Comparison of ENCODE assay signal across 21 cellular contexts in genomic region chr5:11038772-11039171, GRCh38.
DNase-seq lines count a peak whose midpoint lies in the region; FAIRE-seq and TF ChIP-seq lines count a peak whose summit lies in the region.
"Had no signal": no experiment of that assay in that cellular context is flagged by ENCODE, and none has a peak within 500 bp of the region (broad histone marks: within the 10 kb centered on the region; RNA-seq: fewer than 3 reads in every experiment).

No MANE protein-coding gene starts in this region.

- H2BK12ac ChIP-seq in mesenchymal stem cell (ENCODE audit: low read length in 2 of 2): no peak overlapping the region

- H3K14ac ChIP-seq in mesenchymal stem cell (ENCODE audit: low read length in 2 of 2): no peak overlapping the region

- POLR2A ChIA-PET in MCF 10A (lab: Yijun Ruan, JAX): interaction anchor here (0.6 to 0.9 kb wide), 2 partner anchors 9 to 360 kb away, joined by 3 read pairs; no protein-coding TSS in a partner anchor

- no peaks in the 10 kb centered on the region for H3K79me1 ChIP-seq in mesenchymal stem cell (replicated peaks; ENCODE audit: low read length, poor library complexity, severe bottlenecking)

- H3K9ac ChIP-seq in mesenchymal stem cell (ENCODE audit: low read length): no peak overlapping the region

- H3K18ac ChIP-seq in mesenchymal stem cell (ENCODE audit: low read depth in 1 of 2, low read length in 2 of 2): no peak overlapping the region

- no peak overlapping the region for H3K23ac ChIP-seq in mesenchymal stem cell (ENCODE audit: low read length in 2 of 2)

- H3K4ac ChIP-seq in mesenchymal stem cell (ENCODE audit: low read depth in 1 of 2, low read length in 2 of 2): no peak overlapping the region

- peaks cover 0 to 7% of the 10 kb centered on the region in 2 experiments for H3K27me3 ChIP-seq in mesenchymal stem cell (ENCODE audit: control insufficient read depth in 1 of 2, insufficient read depth in 1 of 2, low read length in 2 of 2)

- no peaks in the 10 kb centered on the region for H3K27me3 Mint-ChIP-seq in activated CD4-positive, alpha-beta T cell treated with anti-CD3 and anti-CD28 coated beads, Interleukin-2, amount 10 ng/mL, durations not matched to agents 24 days and 14 days
- H3K27me3 Mint-ChIP-seq in MCF 10A (ENCODE audit: insufficient read depth, unreplicated experiment): peaks cover 43% of the 10 kb centered on the region

- no peaks in the 10 kb centered on the region for H3K36me3 Mint-ChIP-seq in activated CD4-positive, alpha-beta T cell treated with anti-CD3 and anti-CD28 coated beads, Interleukin-2, amount 10 ng/mL, durations not matched to agents 24 days and 14 days (ENCODE audit: low read depth)
- no peaks in the 10 kb centered on the region for H3K36me3 Mint-ChIP-seq in MCF 10A (ENCODE audit: insufficient read depth, unreplicated experiment)

- H2BK120ac ChIP-seq in mesenchymal stem cell (ENCODE audit: low read depth, low read length): no peak overlapping the region

- H3K4me2 ChIP-seq in mesenchymal stem cell (ENCODE audit: low read length, poor library complexity, severe bottlenecking): no peak overlapping the region
- H3K4me2 ChIP-seq: A549, GM23338 had no signal

- CTCF ChIA-PET in MCF 10A (lab: Yijun Ruan, JAX): interaction anchor here (0.6 kb wide), 1 partner anchor 986 kb away, joined by 3 read pairs; no protein-coding TSS in a partner anchor

- intact Hi-C loops in activated CD4-positive, alpha-beta T cell treated with anti-CD3 and anti-CD28 coated beads, Interleukin-2, amount 10 ng/mL, durations not matched to agents 24 days and 14 days (cut with micrococcal nuclease): no loop called here
- intact Hi-C loops in MCF 10A (cut with micrococcal nuclease): no loop called here

- H3K27ac Mint-ChIP-seq in activated CD4-positive, alpha-beta T cell treated with anti-CD3 and anti-CD28 coated beads, Interleukin-2, amount 10 ng/mL, durations not matched to agents 24 days and 14 days: no peak overlapping the region
- H3K27ac Mint-ChIP-seq in MCF 10A (ENCODE audit: low read depth, unreplicated experiment): no peak overlapping the region
- H3K27ac Mint-ChIP-seq: CD4-positive, alpha-beta T cell; GM23338; HFFc6 had no signal

- H3K9me3 ChIP-seq in mesenchymal stem cell (ENCODE audit: control insufficient read depth, low read length): no peaks in the 10 kb centered on the region
- H3K9me3 ChIP-seq: A549, Caco-2 had no signal

- H3K4me1 Mint-ChIP-seq in activated CD4-positive, alpha-beta T cell treated with anti-CD3 and anti-CD28 coated beads, Interleukin-2, amount 10 ng/mL, durations not matched to agents 24 days and 14 days: no peaks in the 10 kb centered on the region
- no peaks in the 10 kb centered on the region for H3K4me1 Mint-ChIP-seq in MCF 10A (ENCODE audit: insufficient read depth, unreplicated experiment)
- H3K4me1 Mint-ChIP-seq: GM23338 had no signal

- no peak overlapping the region for H2BK15ac ChIP-seq in mesenchymal stem cell (ENCODE audit: low read depth, poor library complexity, severe bottlenecking)

- no peak overlapping the region for H2AFZ ChIP-seq in mesenchymal stem cell (ENCODE audit: low read depth, low read length)
- H2AFZ ChIP-seq: GM23338 had no signal

- H4K91ac ChIP-seq in mesenchymal stem cell (ENCODE audit: low read length): peak overlapping the region; percentile 27

- no peak for TF ChIP-seq POLR2A in H54 (IDR thresholded peaks at IDR 0.05; ENCODE audit: low read depth, low read length)

- H3K4me3 Mint-ChIP-seq in activated CD4-positive, alpha-beta T cell treated with anti-CD3 and anti-CD28 coated beads, Interleukin-2, amount 10 ng/mL, durations not matched to agents 24 days and 14 days: no peak overlapping the region
- H3K4me3 Mint-ChIP-seq in MCF 10A (ENCODE audit: unreplicated experiment): no peak overlapping the region
- H3K4me3 Mint-ChIP-seq: CD4-positive, alpha-beta T cell; GM23338; HFFc6 had no signal

- H3K27ac ChIP-seq in mesenchymal stem cell (ENCODE audit: low read length, poor library complexity, severe bottlenecking): no peak overlapping the region
- H3K27ac ChIP-seq: 22Rv1, A549, C4-2B, HL-60 had no signal

- no peak overlapping the region for H4K8ac ChIP-seq in mesenchymal stem cell (ENCODE audit: low read length)

- H2AK5ac ChIP-seq in mesenchymal stem cell (ENCODE audit: low read length, severe bottlenecking): no peak overlapping the region

- no peak for FAIRE-seq in H54 (lab: Jason Lieb, UNC)
- FAIRE-seq: A549, D721Med, G401.6, GM12892, GM18507 had no signal

- H2BK5ac ChIP-seq in mesenchymal stem cell (ENCODE audit: low read depth, low read length, poor library complexity, severe bottlenecking): no peak overlapping the region

- no peak overlapping the region for H3K4me3 ChIP-seq in mesenchymal stem cell (ENCODE audit: insufficient read depth in 1 of 2, low read depth in 1 of 2, low read length in 2 of 2)
- H3K4me3 ChIP-seq: A549, GM23338 had no signal

- 69% methylated on average over 3 of the region's 3 CpGs for WGBS in mesenchymal stem cell

- no peaks in the 10 kb centered on the region for H3K9me3 Mint-ChIP-seq in activated CD4-positive, alpha-beta T cell treated with anti-CD3 and anti-CD28 coated beads, Interleukin-2, amount 10 ng/mL, durations not matched to agents 24 days and 14 days
- no peaks in the 10 kb centered on the region for H3K9me3 Mint-ChIP-seq in MCF 10A (ENCODE audit: unreplicated experiment)
- H3K9me3 Mint-ChIP-seq: CD4-positive, alpha-beta T cell; GM23338; HFFc6 had no signal

- BruUV-seq in MCF 10A (replicated peaks; lab: Mats Ljungman, UMichigan): no TSS peak

- no peaks in the 10 kb centered on the region for H3K36me3 ChIP-seq in mesenchymal stem cell (ENCODE audit: control insufficient read depth in 1 of 2, insufficient read depth in 2 of 2, low read depth in 1 of 2, low read length in 2 of 2)

- no peak for TF ChIP-seq CTCF in MCF 10A (IDR thresholded peaks at IDR 0.05; ENCODE audit: unreplicated experiment)

- peak; percentile 53 to 67 for DNase-seq in NCI-H2081 (lab: John Stamatoyannopoulos, UW)
- no peak for DNase-seq in NCI-H2081 treated with DMSO at 0.1 percent for 48 hours (lab: John Stamatoyannopoulos, UW)
- DNase-seq in activated CD4-positive, alpha-beta T cell treated with anti-CD3 and anti-CD28 coated beads, Interleukin-2, amount 10 ng/mL, durations not matched to agents 24 days and 14 days: peak; percentile 10
- no peak for DNase-seq in activated CD4-positive, alpha-beta T cell treated with anti-CD3 and anti-CD28 coated beads, Interleukin-2, amount 50 U/mL, for 48 hours
- no peak for DNase-seq in mesenchymal stem cell
- DNase-seq in H54 (ENCODE audit: insufficient read length, low spot score): no peak
- no peak for DNase-seq in MCF 10A (ENCODE audit: unreplicated experiment)
- DNase-seq: AML-193; Caco-2; CD4-positive, alpha-beta T cell; H7; HFFc6 had no signal

- H3K4me1 ChIP-seq in mesenchymal stem cell (ENCODE audit: control insufficient read depth, insufficient read depth, low read depth, low read length): no peaks in the 10 kb centered on the region
- H3K4me1 ChIP-seq: A549, Caco-2 had no signal

Comparison
In these comparisons a context has a peak if more than half of its experiments do, and no peak if none do; other contexts are left out.
1. DNase-seq: peak in NCI-H2081 (2 of 2) and activated CD4-positive, alpha-beta T cell treated with anti-CD3 and anti-CD28 coated beads, Interleukin-2, amount 10 ng/mL, durations not matched to agents 24 days and 14 days (single experiment); none in NCI-H2081 treated with DMSO at 0.1 percent for 48 hours (single experiment), activated CD4-positive, alpha-beta T cell treated with anti-CD3 and anti-CD28 coated beads, Interleukin-2, amount 50 U/mL, for 48 hours (0 of 2), mesenchymal stem cell (single experiment), H54 (single experiment) and MCF 10A (single experiment).